30 cellular contexts compared by ENCODE assay signal in the genomic region with DNA sequence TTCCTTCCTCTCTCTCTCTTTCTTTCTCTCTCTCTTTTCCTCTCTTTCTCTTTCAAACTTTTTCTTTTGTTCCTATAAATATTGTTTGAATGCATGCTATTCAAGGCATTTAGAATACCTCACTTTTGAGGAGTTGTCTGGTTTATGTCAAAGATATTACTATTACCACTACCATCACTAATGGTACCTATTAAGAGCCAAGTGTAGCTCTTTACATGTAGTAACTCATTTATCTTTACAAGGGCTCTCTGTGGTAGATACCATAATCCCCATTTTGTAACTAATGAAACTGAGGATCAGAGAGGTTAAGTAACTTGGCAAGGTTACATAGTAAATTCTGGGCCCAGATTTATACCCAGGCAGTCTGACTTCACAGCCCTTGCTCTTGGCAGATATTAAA.
"Had no signal": no experiment of that assay in that cellular context is flagged by ENCODE, and none has a peak within 500 bp of the region (broad histone marks: within the 10 kb centered on the region; RNA-seq: fewer than 3 reads in every experiment).

No MANE protein-coding gene starts in this region.

- H3K27ac ChIP-seq: cardiac muscle cell, PC-9 had no signal

- H3K36me3 ChIP-seq: cardiac muscle cell, MG63 had no signal

- ATAC-seq: activated CD4-positive, alpha-beta T cell treated with anti-CD3 and anti-CD28 coated beads for 36 hours; activated CD4-positive, CD25-positive, alpha-beta regulatory T cell treated with anti-CD3 and anti-CD28 coated beads, Interleukin-2, amount 50 U/mL, for 24 hours; activated CD8-positive, alpha-beta T cell treated with anti-CD3 and anti-CD28 coated beads, Interleukin-2, amount 10 ng/mL, durations not matched to agents 7 days and 5 days; activated naive CD8-positive, alpha-beta T cell treated with anti-CD3 and anti-CD28 coated beads, Interleukin-2, amount 50 U/mL, for 24 hours had no signal

- H3K4me3 ChIP-seq: cardiac muscle cell, MG63, PC-9 had no signal

- H3K4me1 Mint-ChIP-seq: activated CD4-positive, alpha-beta T cell treated with anti-CD3 and anti-CD28 coated beads for 36 hours; activated CD4-positive, alpha-beta T cell treated with anti-CD3 and anti-CD28 coated beads, Interleukin-2, amount 10 ng/mL, durations not matched to agents 7 days and 5 days; activated naive CD8-positive, alpha-beta T cell treated with anti-CD3 and anti-CD28 coated beads, Interleukin-2, amount 50 U/mL, for 24 hours; central memory CD8-positive, alpha-beta T cell had no signal

- H3K4me3 Mint-ChIP-seq: activated CD4-positive, alpha-beta T cell treated with anti-CD3 and anti-CD28 coated beads for 36 hours; activated CD4-positive, alpha-beta T cell treated with anti-CD3 and anti-CD28 coated beads, Interleukin-2, amount 10 ng/mL, durations not matched to agents 7 days and 5 days; activated CD8-positive, alpha-beta T cell treated with anti-CD3 and anti-CD28 coated beads, Interleukin-2, amount 10 ng/mL, durations not matched to agents 7 days and 5 days; activated naive CD8-positive, alpha-beta T cell; activated naive CD8-positive, alpha-beta T cell treated with anti-CD3 and anti-CD28 coated beads, Interleukin-2, amount 50 U/mL, for 24 hours; activated T-cell treated with anti-CD3 and anti-CD28 coated beads, Interleukin-2, amount 50 U/mL, for 24 hours; central memory CD8-positive, alpha-beta T cell; T-helper 1 cell treated with Interleukin-12 subunit alpha and Interleukin-12 subunit beta and Interleukin-4 antibody, amounts not matched to agents 30 μg/mL and 1 μg/mL, for 36 hours; T-helper 2 cell treated with Interferon-gamma antibody and Interleukin-4, amounts not matched to agents 5 μg/mL and 100 μg/mL, for 36 hours had no signal

- H3K27me3 ChIP-seq: cardiac muscle cell, MG63 had no signal

- H3K27ac Mint-ChIP-seq: activated CD4-positive, alpha-beta T cell treated with anti-CD3 and anti-CD28 coated beads for 36 hours; activated CD4-positive, alpha-beta T cell treated with anti-CD3 and anti-CD28 coated beads, Interleukin-2, amount 10 ng/mL, durations not matched to agents 7 days and 5 days; activated CD8-positive, alpha-beta T cell treated with anti-CD3 and anti-CD28 coated beads, Interleukin-2, amount 10 ng/mL, durations not matched to agents 7 days and 5 days; activated naive CD8-positive, alpha-beta T cell; activated naive CD8-positive, alpha-beta T cell treated with anti-CD3 and anti-CD28 coated beads, Interleukin-2, amount 50 U/mL, for 24 hours; activated T-cell treated with anti-CD3 and anti-CD28 coated beads, Interleukin-2, amount 50 U/mL, for 24 hours; activated T-helper 2 cell treated with anti-CD3 and anti-CD28 coated beads, Interferon-gamma antibody, Interleukin-2, Interleukin-4, amounts not matched to agents 10 μg/mL and 5 μg/mL and 100 μg/mL, durations not matched to agents 14 hours and 24 hours and 36 hours; T-helper 1 cell treated with Interleukin-12 subunit alpha and Interleukin-12 subunit beta and Interleukin-4 antibody, amounts not matched to agents 30 μg/mL and 1 μg/mL, for 36 hours; T-helper 2 cell treated with Interferon-gamma antibody and Interleukin-4, amounts not matched to agents 5 μg/mL and 100 μg/mL, for 36 hours had no signal

- H3K27me3 Mint-ChIP-seq: activated CD4-positive, alpha-beta T cell treated with anti-CD3 and anti-CD28 coated beads for 36 hours; activated CD4-positive, alpha-beta T cell treated with anti-CD3 and anti-CD28 coated beads, Interleukin-2, amount 10 ng/mL, durations not matched to agents 7 days and 5 days; activated naive CD8-positive, alpha-beta T cell; activated naive CD8-positive, alpha-beta T cell treated with anti-CD3 and anti-CD28 coated beads, Interleukin-2, amount 50 U/mL, for 24 hours; activated T-cell treated with anti-CD3 and anti-CD28 coated beads, Interleukin-2, amount 50 U/mL, for 24 hours; central memory CD8-positive, alpha-beta T cell had no signal

- H3K9me3 ChIP-seq: MG63 had no signal

- DNase-seq: activated CD4-positive, alpha-beta T cell treated with anti-CD3 and anti-CD28 coated beads for 36 hours; activated CD4-positive, alpha-beta T cell treated with anti-CD3 and anti-CD28 coated beads, Interleukin-2, amount 10 ng/mL, durations not matched to agents 7 days and 5 days; activated CD4-positive, alpha-beta T cell treated with anti-CD3 and anti-CD28 coated beads, Interleukin-2, amount 50 U/mL, for 48 hours; activated CD8-positive, alpha-beta T cell treated with anti-CD3 and anti-CD28 coated beads, Interleukin-2, amount 10 ng/mL, durations not matched to agents 7 days and 5 days; activated gamma-delta T cell; activated naive CD4-positive, alpha-beta T cell treated with Interleukin-2 at 50 U/mL for 16 hours; activated naive CD8-positive, alpha-beta T cell treated with anti-CD3 and anti-CD28 coated beads, Interleukin-2, amount 50 U/mL, for 24 hours; activated T-cell treated with anti-CD3 and anti-CD28 coated beads, Interleukin-2, amount 50 U/mL, for 24 hours; amniotic stem cell; aorta; Karpas-422; KBM-7; MG63; NCI-H1048; NCI-H1105 treated with DMSO at 0.1 percent for 48 hours; NCI-H1436; NCI-H1694; NCI-H2029; NCI-H345; NCI-H524 treated with DMSO at 0.1 percent for 48 hours; NK-92 treated with Interleukin-12 subunit alpha and Interleukin-12 subunit beta, amount 100 ng/mL, for 24 hours; PC-9; Right ventricle myocardium superior had no signal

- H3K9me3 Mint-ChIP-seq: activated CD4-positive, alpha-beta T cell treated with anti-CD3 and anti-CD28 coated beads, Interleukin-2, amount 10 ng/mL, durations not matched to agents 7 days and 5 days; activated naive CD8-positive, alpha-beta T cell treated with anti-CD3 and anti-CD28 coated beads, Interleukin-2, amount 50 U/mL, for 24 hours; activated T-cell treated with anti-CD3 and anti-CD28 coated beads, Interleukin-2, amount 50 U/mL, for 24 hours; activated T-helper 2 cell treated with anti-CD3 and anti-CD28 coated beads, Interferon-gamma antibody, Interleukin-2, Interleukin-4, amounts not matched to agents 10 μg/mL and 5 μg/mL and 100 μg/mL, durations not matched to agents 14 hours and 24 hours and 36 hours; central memory CD8-positive, alpha-beta T cell; T-helper 1 cell treated with Interleukin-12 subunit alpha and Interleukin-12 subunit beta and Interleukin-4 antibody, amounts not matched to agents 30 μg/mL and 1 μg/mL, for 36 hours; T-helper 2 cell treated with Interferon-gamma antibody and Interleukin-4, amounts not matched to agents 5 μg/mL and 100 μg/mL, for 36 hours had no signal
